Comparison of ENCODE assay signal across 8 cellular contexts in the genomic region with DNA sequence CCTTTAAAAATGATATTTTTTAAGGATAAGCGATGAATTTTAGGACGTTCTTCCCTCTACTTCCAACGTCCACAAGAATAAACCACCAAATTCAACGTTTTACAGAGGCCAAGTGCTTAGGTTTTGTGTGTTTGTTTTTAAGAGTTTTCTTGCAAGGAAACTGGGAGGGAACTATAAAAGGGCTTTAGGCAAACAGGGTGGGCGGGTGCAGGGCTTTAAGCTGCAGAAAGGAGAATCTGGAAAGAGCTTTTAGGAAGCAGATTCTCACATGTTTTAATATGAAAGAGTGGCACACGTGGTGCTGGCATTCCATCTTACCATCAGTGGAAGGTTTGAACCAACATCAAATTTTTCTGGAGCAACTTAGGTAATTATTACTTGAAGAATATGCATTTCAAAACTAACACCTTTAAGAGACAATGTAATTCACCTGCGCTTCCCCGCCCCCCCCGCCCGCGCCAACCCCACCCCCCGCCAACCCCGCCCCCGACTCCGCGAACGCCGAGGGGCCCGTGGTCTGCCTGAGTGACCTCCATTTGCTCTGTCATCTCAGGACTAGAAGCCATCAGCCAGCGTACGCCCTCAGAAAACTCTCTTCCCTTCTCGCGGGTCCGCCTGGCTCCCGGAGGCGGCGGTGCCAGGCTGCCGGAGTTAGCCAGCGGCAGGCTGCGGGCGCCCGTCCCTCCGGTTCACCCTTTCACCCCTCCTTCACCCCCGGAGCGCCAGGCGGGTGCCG. TPM values are rescaled to one million over a fixed set of nuclear protein-coding genes. Genes with fewer than 3 reads are reported as not detected.
DNase-seq lines count a peak whose midpoint lies in the region; FAIRE-seq and TF ChIP-seq lines count a peak whose summit lies in the region.

No MANE protein-coding gene starts in this region.

- TF ChIP-seq CTCF in adrenal gland (IDR thresholded peaks at IDR 0.05) (no peak), kidney (IDR thresholded peaks at IDR 0.05; ENCODE audit: borderline replicate concordance, extremely low read depth, insufficient read depth) (no peak), D721Med (IDR thresholded peaks at IDR 0.05; ENCODE audit: insufficient read depth, missing control alignments) (no peak)

- H3K4me1 ChIP-seq in HUES64 (ENCODE audit: insufficient read depth, low read length) (peaks cover 5% of the 10 kb centered on the region; the same call in 1 of the 2 replicates), adrenal gland (replicated peaks in 1 of 2) (peaks cover 4 to 31% of the 10 kb centered on the region in 2 donors), kidney (ENCODE audit: control insufficient read depth in 1 of 2, insufficient read depth in 1 of 2, low read depth in 1 of 2, low read length in 2 of 2) (peaks cover 3 to 4% of the 10 kb centered on the region in 2 donors)

- H3K9ac ChIP-seq in HUES64 (ENCODE audit: low read depth, low read length) (peak overlapping the region; percentile 57), kidney (ENCODE audit: low read length in 2 of 2) (peak overlapping the region; percentile 83 to 85)

- H3K9me3 ChIP-seq in HUES64 (ENCODE audit: insufficient read depth, low read depth, low read length) = peaks cover 19% of the 10 kb centered on the region
- no peaks in the 10 kb centered on the region for H3K9me3 ChIP-seq in adrenal gland (replicated peaks in 1 of 3)
- no peaks in the 10 kb centered on the region for H3K9me3 ChIP-seq in kidney (ENCODE audit: control insufficient read depth in 1 of 2, low read length in 2 of 2)

- peak; percentile 8 for DNase-seq in ACHN
- peak; percentile 52 for DNase-seq in GM12891 (ENCODE audit: insufficient read length, low spot score)
- DNase-seq in adrenal gland = peak in 1 of 7 donors; percentile 29
- DNase-seq in kidney = no peak
- peak in 4 of 49 donors; percentile 19 to 89 (median 62) for DNase-seq in substantia nigra (lab: John Stamatoyannopoulos, UW)
- no peak for DNase-seq in D721Med (ENCODE audit: insufficient read length, low spot score)
- no peak for DNase-seq in NCI-H524 treated with DMSO at 0.1 percent for 48 hours (lab: John Stamatoyannopoulos, UW)

- H3K4me3 ChIP-seq in HUES64 (ENCODE audit: low read length) (peak overlapping the region; percentile 88), adrenal gland (peak overlapping the region; percentile 1 to 70 (median 34)), kidney (ENCODE audit: low read length in 2 of 2) (peak overlapping the region; percentile 74 to 83)

- H3K36me3 ChIP-seq in HUES64 (ENCODE audit: insufficient read depth, low read length) (no peaks in the 10 kb centered on the region), adrenal gland (replicated peaks in 1 of 2) (no peaks in the 10 kb centered on the region), kidney (ENCODE audit: control insufficient read depth in 1 of 2, insufficient read depth in 2 of 2, low read length in 2 of 2) (no peaks in the 10 kb centered on the region)

- FAIRE-seq in GM12891 (lab: Jason Lieb, UNC) (peak; percentile 9), kidney (lab: Jason Lieb, UNC) (no peak), D721Med (lab: Jason Lieb, UNC) (no peak)

- TF ChIP-seq POLR2A in GM12891 (IDR thresholded peaks at IDR 0.05; ENCODE audit: low read depth, low read length) (no peak; the same call in 1 of the 2 replicates), adrenal gland (IDR thresholded peaks at IDR 0.05) (no peak)

- intact Hi-C loops in adrenal gland (cut with DNase I) (no loop called here), kidney (cut with DNase I) (no loop called here)

- H3K27ac ChIP-seq in HUES64 (ENCODE audit: low read depth, low read length) = peak overlapping the region; percentile 57; the same call in 1 of the 2 replicates
- H3K27ac ChIP-seq in adrenal gland = peak overlapping the region; percentile 77 to 99 (median 94)
- peak overlapping the region; percentile 95 to 96 for H3K27ac ChIP-seq in kidney (ENCODE audit: low read depth in 2 of 2, low read length in 2 of 2)
- peak overlapping the region; percentile 97 for H3K27ac ChIP-seq in substantia nigra (ENCODE audit: low read depth, low read length, poor library complexity, severe bottlenecking)

- in situ Hi-C loops in ACHN (cut with HindIII; ENCODE audit: low pct_ligation_motif_present, low pct_unique_long_range_greater_than_20kb, low sequenced_read_pairs) = no loop called here

- peaks cover 63% of the 10 kb centered on the region for H3K27me3 ChIP-seq in HUES64 (ENCODE audit: insufficient read depth, low read length)
- no peaks in the 10 kb centered on the region for H3K27me3 ChIP-seq in adrenal gland

- under 1% methylated on average over 25 of the region's 37 CpGs for WGBS in HUES64
- 2 to 7% (median 4%) methylated on average over 14 to 37 of the region's 37 CpGs for WGBS in adrenal gland, 4 donors

TF ChIP-seq in GM12891, 5 proteins besides CTCF, POLR2A, EP300 and RAD21:
- TF ChIP-seq PAX5 (IDR thresholded peaks at IDR 0.05; ENCODE audit: insufficient read depth, low read length, severe bottlenecking) (no peak), SPI1 (IDR thresholded peaks at IDR 0.05; ENCODE audit: low read depth, low read length) (no peak), POLR2AphosphoS5 (IDR thresholded peaks at IDR 0.05; ENCODE audit: low read depth, low read length) (no peak), POU2F2 (IDR thresholded peaks at IDR 0.05; ENCODE audit: low read depth, low read length) (no peak), TAF1 (IDR thresholded peaks at IDR 0.05; ENCODE audit: low read depth, low read length) (no peak)

RNA-seq across cellular contexts. Expression of gene PIK3R1, which starts 0.9 kb away (rescaled TPM):
- polyA plus RNA-seq in GM12891 (2012; ENCODE audit: low read depth, missing spikeins) = 16.1 TPM
- 12.3 TPM for polyA plus RNA-seq in HUES64 (2013, experiment 1 of 2)
- polyA plus RNA-seq in HUES64 (2013, experiment 2 of 2) = 17.8 TPM
- total RNA-seq in adrenal gland = 100 to 1,000 TPM in 1 of 8 donors, 10 to 100 TPM in 7; 41.3 to 110 (median 66.7) TPM
- 10 to 100 TPM in 2 of 3 donors, 1 to 10 TPM in 1; 4.9 to 44.7 (median 11.7) TPM for polyA plus RNA-seq in adrenal gland
- 138 TPM for total RNA-seq in kidney
- 26.6 TPM for polyA plus RNA-seq in kidney (ENCODE audit: insufficient read depth, low read depth, low replicate concordance)

Comparison
In these comparisons a context has a peak if more than half of its experiments do, and no peak if none do; other contexts are left out.
1. DNase-seq: peak in ACHN (single experiment) and GM12891 (single experiment); none in kidney (single experiment), D721Med (single experiment) and NCI-H524 treated with DMSO at 0.1 percent for 48 hours (single experiment).
2. H3K4me3 ChIP-seq: peak in every context shown above with its lines; median percentile 88 in HUES64; 78 in kidney; 34 in adrenal gland.
3. Peak in every context shown above with its lines, with median percentiles within 50 percentile points of each other: H3K27ac ChIP-seq.